23 cellular contexts compared by ENCODE assay signal in genomic region chr2:67256892-67257291, GRCh38.
DNase-seq lines count a peak whose midpoint lies in the region; ATAC-seq and TF ChIP-seq lines count a peak whose summit lies in the region.
"Had no signal": no experiment of that assay in that cellular context is flagged by ENCODE, and none has a peak within 500 bp of the region (broad histone marks: within the 10 kb centered on the region; RNA-seq: fewer than 3 reads in every experiment).

No MANE protein-coding gene starts in this region.

- peaks cover 9% of the 10 kb centered on the region for H3K9me3 Mint-ChIP-seq in Caco-2 (ENCODE audit: unreplicated experiment)
- H3K9me3 Mint-ChIP-seq: activated CD4-positive, alpha-beta memory T cell treated with anti-CD3 and anti-CD28 coated beads, Interleukin-2, amount 10 ng/mL, durations not matched to agents 7 days and 5 days; GM23338 had no signal

- no peak overlapping the region for H3K27ac Mint-ChIP-seq in Caco-2 (ENCODE audit: unreplicated experiment)
- H3K27ac Mint-ChIP-seq: activated CD4-positive, alpha-beta memory T cell treated with anti-CD3 and anti-CD28 coated beads, Interleukin-2, amount 10 ng/mL, durations not matched to agents 7 days and 5 days; GM23338 had no signal

- peak overlapping the region; percentile 68 for H3K23ac ChIP-seq in IMR-90 (ENCODE audit: low read depth, low read length)

- H3K4me2 ChIP-seq in IMR-90 (ENCODE audit: low read depth, low read length): peak overlapping the region; percentile 79; the same call in 1 of the 2 replicates
- H3K4me2 ChIP-seq: A549, GM23338, KMS-11 had no signal

- H2BK120ac ChIP-seq in IMR-90 (ENCODE audit: low read depth, low read length): peak overlapping the region; percentile 97

- H2BK5ac ChIP-seq in IMR-90 (ENCODE audit: low read depth, low read length, poor library complexity, severe bottlenecking): peak overlapping the region; percentile 100

- H3K9me3 ChIP-seq in IMR-90 (ENCODE audit: control insufficient read depth, insufficient read depth, low read length): no peaks in the 10 kb centered on the region
- H3K9me3 ChIP-seq in Caco-2: no peaks in the 10 kb centered on the region
- H3K9me3 ChIP-seq in Peyer's patch: no peaks in the 10 kb centered on the region
- H3K9me3 ChIP-seq: A549, colonic mucosa had no signal

- peak; percentile 40 for ATAC-seq in IMR-90 (ENCODE audit: low read depth)
- ATAC-seq: A549, GM12878, GM23338 had no signal

- no TSS peak for BruUV-seq in IMR-90 (replicated peaks; lab: Mats Ljungman, UMichigan)
- BruUV-seq in Caco-2 (replicated peaks; lab: Mats Ljungman, UMichigan): no TSS peak

- POLR2A ChIA-PET in IMR-90 (lab: Charles Lee; ENCODE audit: unreplicated experiment): no interaction called here
- POLR2A ChIA-PET in Caco-2 (lab: Charles Lee): no interaction called here

- no peaks in the 10 kb centered on the region for H3K4me1 Mint-ChIP-seq in Caco-2 (ENCODE audit: low read depth, unreplicated experiment)
- H3K4me1 Mint-ChIP-seq: activated CD4-positive, alpha-beta memory T cell treated with anti-CD3 and anti-CD28 coated beads, Interleukin-2, amount 10 ng/mL, durations not matched to agents 7 days and 5 days had no signal

- peaks cover 7 to 16% of the 10 kb centered on the region in 2 experiments for H3K79me1 ChIP-seq in IMR-90 (ENCODE audit: low read depth in 1 of 2, low read length in 2 of 2)

- CTCF ChIA-PET in IMR-90 (lab: Yijun Ruan, JAX) (no interaction called here), Caco-2 (lab: Charles Lee) (no interaction called here)

- DNase-seq in AG09309 (ENCODE audit: low read depth): peak; percentile 21
- DNase-seq in IMR-90: peak; percentile 98
- DNase-seq in brain microvascular endothelial cell: peak; percentile 25
- DNase-seq in iris pigment epithelial cell (ENCODE audit: low read depth): peak; percentile 84
- no peak for DNase-seq in Caco-2
- no peak for DNase-seq in Peyer's patch
- DNase-seq in occipital lobe (lab: John Stamatoyannopoulos, UW): no peak
- no peak for DNase-seq in effector CD8-positive, alpha-beta T cell (lab: John Stamatoyannopoulos, UW)
- DNase-seq: activated CD4-positive, alpha-beta memory T cell treated with anti-CD3 and anti-CD28 coated beads, Interleukin-2, amount 10 ng/mL, durations not matched to agents 7 days and 5 days; activated naive CD4-positive, alpha-beta T cell; activated T-cell treated with anti-CD3 and anti-CD28 coated beads, Interleukin-2, amount 50 U/mL, for 1 hour; aorta; colonic mucosa; NCI-H1092 treated with DMSO at 0.1 percent for 48 hours; NCI-H2081; NCI-H446 treated with DMSO at 0.1 percent for 48 hours; retina; stimulated activated CD8-positive, alpha-beta memory T cell treated with anti-CD3 and anti-CD28 coated beads, Interleukin-4, amount 100 ng/mL, for 48 hours; T1000 had no signal

- H3K4me3 Mint-ChIP-seq in Caco-2 (ENCODE audit: unreplicated experiment): no peak overlapping the region
- H3K4me3 Mint-ChIP-seq: activated CD4-positive, alpha-beta memory T cell treated with anti-CD3 and anti-CD28 coated beads, Interleukin-2, amount 10 ng/mL, durations not matched to agents 7 days and 5 days; GM23338 had no signal

- H2AK9ac ChIP-seq in IMR-90 (replicated peaks; ENCODE audit: low read depth, low read length, poor library complexity): no peak overlapping the region

- H4K8ac ChIP-seq in IMR-90 (ENCODE audit: low read depth in 2 of 2, low read length in 2 of 2): peak overlapping the region; percentile 45 to 85

- dilution Hi-C loops in IMR-90 (cut with HindIII; ENCODE audit: low sequenced_read_pairs, unreplicated experiment): no loop called here

- intact Hi-C loops in IMR-90 (cut with micrococcal nuclease): no loop called here
- intact Hi-C loops in Caco-2 (cut with micrococcal nuclease; ENCODE audit: unreplicated experiment): no loop called here

- no peaks in the 10 kb centered on the region for H4K20me1 ChIP-seq in IMR-90 (ENCODE audit: insufficient read depth, low read length)

- peaks cover 6% of the 10 kb centered on the region for H3K27me3 Mint-ChIP-seq in Caco-2 (ENCODE audit: insufficient read depth, unreplicated experiment)
- H3K27me3 Mint-ChIP-seq: activated CD4-positive, alpha-beta memory T cell treated with anti-CD3 and anti-CD28 coated beads, Interleukin-2, amount 10 ng/mL, durations not matched to agents 7 days and 5 days had no signal

- TF ChIP-seq CTCF in AG09309 (IDR thresholded peaks at IDR 0.05; ENCODE audit: control insufficient read depth, insufficient read depth, low read depth, low read length, missing control alignments) (no peak), IMR-90 (conservative IDR thresholded peaks at IDR 0.05; ENCODE audit: low read depth, low read length) (no peak), brain microvascular endothelial cell (IDR thresholded peaks at IDR 0.05; ENCODE audit: low read depth, low read length, missing control alignments) (no peak), Caco-2 (IDR thresholded peaks at IDR 0.05; ENCODE audit: insufficient read depth in 1 of 2, low read depth in 1 of 2, low read length in 1 of 2, severe bottlenecking in 1 of 2, unreplicated experiment in 1 of 2) (no peak), Peyer's patch (IDR thresholded peaks at IDR 0.05) (no peak)

- H3K14ac ChIP-seq in IMR-90 (replicated peaks; ENCODE audit: low read depth, low read length): peak overlapping the region; percentile 70

- peak overlapping the region; percentile 88 for H3K18ac ChIP-seq in IMR-90 (ENCODE audit: low read depth, low read length)

- H3K36me3 ChIP-seq in IMR-90 (ENCODE audit: control insufficient read depth, insufficient read depth, low read length): no peaks in the 10 kb centered on the region
- H3K36me3 ChIP-seq in brain microvascular endothelial cell (replicated peaks): no peaks in the 10 kb centered on the region
- no peaks in the 10 kb centered on the region for H3K36me3 ChIP-seq in Caco-2 (ENCODE audit: control insufficient read depth, insufficient read depth, low read length)
- H3K36me3 ChIP-seq in Peyer's patch: no peaks in the 10 kb centered on the region
- H3K36me3 ChIP-seq: colonic mucosa had no signal

- H3K4me3 ChIP-seq in AG09309 (ENCODE audit: control insufficient read depth, low read depth, low read length): no peak overlapping the region
- no peak overlapping the region for H3K4me3 ChIP-seq in IMR-90 (ENCODE audit: insufficient read depth, low read depth, low read length)
- no peak overlapping the region for H3K4me3 ChIP-seq in brain microvascular endothelial cell (ENCODE audit: low read depth, low read length)
- H3K4me3 ChIP-seq in Caco-2 (ENCODE audit: low read depth, low read length): no peak overlapping the region
- no peak overlapping the region for H3K4me3 ChIP-seq in Peyer's patch
- H3K4me3 ChIP-seq: A549, colonic mucosa, GM12878, GM23338 had no signal

- peak overlapping the region; percentile 76 for H2AK5ac ChIP-seq in IMR-90 (ENCODE audit: low read depth, low read length)

- H3K4me1 ChIP-seq in IMR-90 (ENCODE audit: control insufficient read depth, insufficient read depth, low read length) (peaks cover 20% of the 10 kb centered on the region), Caco-2 (no peaks in the 10 kb centered on the region), Peyer's patch (no peaks in the 10 kb centered on the region)
- H3K4me1 ChIP-seq: colonic mucosa had no signal

- H3K27ac ChIP-seq in IMR-90 (ENCODE audit: insufficient read depth, low read length): peak overlapping the region; percentile 91
- H3K27ac ChIP-seq in brain microvascular endothelial cell: peak overlapping the region; percentile 48
- no peak overlapping the region for H3K27ac ChIP-seq in Peyer's patch
- H3K27ac ChIP-seq: colonic mucosa, KMS-11 had no signal

- peaks cover 6% of the 10 kb centered on the region for H3K9me1 ChIP-seq in IMR-90 (ENCODE audit: insufficient read depth, low read length)

- H2BK15ac ChIP-seq in IMR-90 (ENCODE audit: low read depth, low read length): peak overlapping the region; percentile 82; the same call in 1 of the 3 replicates

- peak overlapping the region; percentile 56 for H4K5ac ChIP-seq in IMR-90 (ENCODE audit: low read depth, low read length)

- no peaks in the 10 kb centered on the region for H3K36me3 Mint-ChIP-seq in Caco-2 (ENCODE audit: insufficient read depth, unreplicated experiment)

- whole genome bisulfite sequencing in IMR-90 (ENCODE audit: extremely low coverage in 2 of 2, insufficient read length in 1 of 2), 2 experiments: no CpG with 5 or more reads among the region's 3 CpGs

- peak overlapping the region; percentile 93 for H2BK20ac ChIP-seq in IMR-90 (ENCODE audit: low read depth, low read length)

- H3K9ac ChIP-seq in IMR-90 (ENCODE audit: low read depth, low read length): no peak overlapping the region; the same call in 1 of the 2 replicates
- H3K9ac ChIP-seq: KMS-11 had no signal

- TF ChIP-seq POLR2A in IMR-90 (IDR thresholded peaks at IDR 0.05; ENCODE audit: low read depth, low read length) (no peak), Peyer's patch (IDR thresholded peaks at IDR 0.05) (no peak)

- in situ Hi-C loops in IMR-90 (cut with MboI; ENCODE audit: low sequenced_read_pairs): loop anchor here (5.0 to 10.0 kb wide), 2 partner anchors 675 to 822 kb away; partner anchors contain the start of gene MEIS1
- in situ Hi-C loops in brain microvascular endothelial cell (cut with HindIII; ENCODE audit: low pct_ligation_motif_present, low sequenced_read_pairs): no loop called here

- H4K91ac ChIP-seq in IMR-90 (ENCODE audit: insufficient read depth, low read depth, low read length): peak overlapping the region; percentile 86

- H3K27me3 ChIP-seq in IMR-90 (ENCODE audit: control insufficient read depth, insufficient read depth, low read length): no peaks in the 10 kb centered on the region
- H3K27me3 ChIP-seq in brain microvascular endothelial cell (replicated peaks): no peaks in the 10 kb centered on the region
- no peaks in the 10 kb centered on the region for H3K27me3 ChIP-seq in Caco-2 (replicated peaks; ENCODE audit: control insufficient read depth, insufficient read depth, low read length)
- no peaks in the 10 kb centered on the region for H3K27me3 ChIP-seq in Peyer's patch
- H3K27me3 ChIP-seq: colonic mucosa had no signal

- peak overlapping the region; percentile 88 for H3K56ac ChIP-seq in IMR-90 (ENCODE audit: extremely low read depth, insufficient read depth, low read length)

- 0 out of 2 replicates have a peak, but pooled peaks have one; percentile 22 for TF ChIP-seq RAD21 in IMR-90 (IDR thresholded peaks at IDR 0.05; ENCODE audit: low read length)

- H2AFZ ChIP-seq in IMR-90 (replicated peaks; ENCODE audit: low read length, poor library complexity): no peak overlapping the region
- H2AFZ ChIP-seq: GM23338 had no signal

- H3K4ac ChIP-seq in IMR-90 (ENCODE audit: low read depth, low read length): peak overlapping the region; percentile 97

TF ChIP-seq in IMR-90, 13 proteins besides CTCF, POLR2A, EP300 and RAD21 (continues in another document):
- TF ChIP-seq, protein P1, sequence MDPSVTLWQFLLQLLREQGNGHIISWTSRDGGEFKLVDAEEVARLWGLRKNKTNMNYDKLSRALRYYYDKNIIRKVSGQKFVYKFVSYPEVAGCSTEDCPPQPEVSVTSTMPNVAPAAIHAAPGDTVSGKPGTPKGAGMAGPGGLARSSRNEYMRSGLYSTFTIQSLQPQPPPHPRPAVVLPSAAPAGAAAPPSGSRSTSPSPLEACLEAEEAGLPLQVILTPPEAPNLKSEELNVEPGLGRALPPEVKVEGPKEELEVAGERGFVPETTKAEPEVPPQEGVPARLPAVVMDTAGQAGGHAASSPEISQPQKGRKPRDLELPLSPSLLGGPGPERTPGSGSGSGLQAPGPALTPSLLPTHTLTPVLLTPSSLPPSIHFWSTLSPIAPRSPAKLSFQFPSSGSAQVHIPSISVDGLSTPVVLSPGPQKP (IDR thresholded peaks at IDR 0.05; ENCODE audit: borderline replicate concordance, low read depth, low read length): no peak

Comparison
In these comparisons a context has a peak if more than half of its experiments do, and no peak if none do; other contexts are left out.
1. DNase-seq: peak in AG09309 (single experiment), IMR-90 (single experiment), brain microvascular endothelial cell (single experiment) and iris pigment epithelial cell (single experiment); none in Caco-2 (0 of 2), Peyer's patch (0 of 3), occipital lobe (single experiment) and effector CD8-positive, alpha-beta T cell (single experiment).
2. H3K27ac ChIP-seq: peak in IMR-90 (single experiment) and brain microvascular endothelial cell (single experiment); none in Peyer's patch (0 of 4).